Comparison of ENCODE assay signal across 19 cellular contexts in the genomic region with DNA sequence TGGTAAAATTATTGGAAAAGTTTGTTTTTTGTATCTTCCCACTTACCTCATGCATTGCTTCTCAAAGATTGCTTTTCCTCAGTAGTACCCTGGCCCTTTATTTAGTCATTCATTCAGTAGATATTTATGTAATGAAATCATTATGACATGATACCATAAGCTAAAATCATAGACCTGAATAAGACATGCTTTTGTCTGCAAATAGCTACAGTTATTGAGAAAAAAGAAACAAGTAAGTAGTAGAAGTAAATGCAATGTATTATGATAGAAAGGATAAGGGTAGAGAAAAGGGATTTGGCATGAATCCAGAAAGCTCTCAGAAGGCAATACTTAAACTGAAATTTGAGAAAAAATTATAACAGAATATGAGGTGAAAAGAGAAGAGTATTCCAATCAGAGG.
"Had no signal": no experiment of that assay in that cellular context is flagged by ENCODE, and none has a peak within 500 bp of the region (broad histone marks: within the 10 kb centered on the region; RNA-seq: fewer than 3 reads in every experiment).

No MANE protein-coding gene starts in this region.

- H3K4me1 ChIP-seq: esophagus squamous epithelium, prostate gland, tibial artery had no signal

- H3K27me3 ChIP-seq: cardiac muscle cell, esophagus squamous epithelium, tibial artery had no signal

- H3K9me3 Mint-ChIP-seq: activated naive CD8-positive, alpha-beta T cell treated with anti-CD3 and anti-CD28 coated beads, Interleukin-2, amount 10 ng/mL, durations not matched to agents 7 days and 5 days; T-helper 2 cell treated with Interferon-gamma antibody and Interleukin-4, amounts not matched to agents 5 μg/mL and 100 μg/mL, for 36 hours had no signal

- H3K4me1 Mint-ChIP-seq: activated naive CD8-positive, alpha-beta T cell treated with anti-CD3 and anti-CD28 coated beads, Interleukin-2, amount 10 ng/mL, durations not matched to agents 7 days and 5 days had no signal

- H3K4me3 ChIP-seq: cardiac muscle cell, esophagus squamous epithelium, prostate gland, tibial artery had no signal

- H3K9me3 ChIP-seq: prostate gland had no signal

- ATAC-seq: activated CD4-positive, CD25-positive, alpha-beta regulatory T cell treated with anti-CD3 and anti-CD28 coated beads, Interleukin-2, amount 50 U/mL, for 24 hours; left ventricle myocardium superior; natural killer cell treated with Interleukin-12 subunit alpha and Interleukin-12 subunit beta and Interleukin-15 and Interleukin-18, amount 100 ng/mL, for 72 hours; right cardiac atrium had no signal

- H3K36me3 ChIP-seq: cardiac muscle cell, esophagus squamous epithelium, prostate gland, tibial artery had no signal

- H3K27me3 Mint-ChIP-seq: activated naive CD8-positive, alpha-beta T cell treated with anti-CD3 and anti-CD28 coated beads, Interleukin-2, amount 10 ng/mL, durations not matched to agents 7 days and 5 days; natural killer cell treated with Interleukin-12 subunit alpha and Interleukin-12 subunit beta and Interleukin-15 and Interleukin-18, amount 100 ng/mL, for 72 hours had no signal

- H3K27ac ChIP-seq: cardiac muscle cell, esophagus squamous epithelium, prostate gland, tibial artery had no signal

- H3K36me3 Mint-ChIP-seq: activated naive CD8-positive, alpha-beta T cell treated with anti-CD3 and anti-CD28 coated beads, Interleukin-2, amount 10 ng/mL, durations not matched to agents 7 days and 5 days; natural killer cell treated with Interleukin-12 subunit alpha and Interleukin-12 subunit beta and Interleukin-15 and Interleukin-18, amount 100 ng/mL, for 72 hours had no signal

- DNase-seq: activated naive CD4-positive, alpha-beta T cell; activated naive CD8-positive, alpha-beta T cell treated with anti-CD3 and anti-CD28 coated beads, Interleukin-2, amount 10 ng/mL, durations not matched to agents 7 days and 5 days; anterior cingulate cortex; esophagus squamous epithelium; foreskin melanocyte; kidney glomerular epithelial cell; left ventricle myocardium superior; mesenchymal stem cell; nucleus accumbens; right cardiac atrium; small intestine; stimulated activated CD4-positive, alpha-beta T cell treated with anti-CD3 and anti-CD28 coated beads, Interleukin-4, amount 100 ng/mL, for 24 hours; stimulated activated naive CD4-positive, alpha-beta T cell; tibial artery had no signal

- H3K4me3 Mint-ChIP-seq: activated naive CD8-positive, alpha-beta T cell treated with anti-CD3 and anti-CD28 coated beads, Interleukin-2, amount 10 ng/mL, durations not matched to agents 7 days and 5 days; natural killer cell treated with Interleukin-12 subunit alpha and Interleukin-12 subunit beta and Interleukin-15 and Interleukin-18, amount 100 ng/mL, for 72 hours; T-helper 2 cell treated with Interferon-gamma antibody and Interleukin-4, amounts not matched to agents 5 μg/mL and 100 μg/mL, for 36 hours had no signal

- H3K27ac Mint-ChIP-seq: activated naive CD8-positive, alpha-beta T cell treated with anti-CD3 and anti-CD28 coated beads, Interleukin-2, amount 10 ng/mL, durations not matched to agents 7 days and 5 days; natural killer cell treated with Interleukin-12 subunit alpha and Interleukin-12 subunit beta and Interleukin-15 and Interleukin-18, amount 100 ng/mL, for 72 hours; T-helper 2 cell treated with Interferon-gamma antibody and Interleukin-4, amounts not matched to agents 5 μg/mL and 100 μg/mL, for 36 hours had no signal
